ENCODE assay signal across 8 cellular contexts in genomic region chr10:90872648-90873020, GRCh38. TPM values are rescaled to one million over a fixed set of nuclear protein-coding genes. Genes with fewer than 3 reads are reported as not detected.
DNase-seq lines count a peak whose midpoint lies in the region; ATAC-seq and TF ChIP-seq lines count a peak whose summit lies in the region.

No MANE protein-coding gene starts in this region.

- no peaks in the 10 kb centered on the region for H3K9me3 Mint-ChIP-seq in activated CD8-positive, alpha-beta memory T cell treated with anti-CD3 and anti-CD28 coated beads, Interleukin-2, amount 10 ng/mL, durations not matched to agents 7 days and 5 days (ENCODE audit: low read depth)
- H3K9me3 Mint-ChIP-seq in activated CD8-positive, alpha-beta T cell treated with anti-CD3 and anti-CD28 coated beads for 36 hours, result peaks cover 4% of the 10 kb centered on the region

- H3K9me3 ChIP-seq in iPS-20b (ENCODE audit: insufficient read depth, low read depth, low read length) (peaks cover 5% of the 10 kb centered on the region; the same call in 1 of the 2 replicates), thoracic aorta (no peaks in the 10 kb centered on the region)

- peaks cover 21% of the 10 kb centered on the region for H3K27me3 Mint-ChIP-seq in activated CD8-positive, alpha-beta memory T cell treated with anti-CD3 and anti-CD28 coated beads, Interleukin-2, amount 10 ng/mL, durations not matched to agents 7 days and 5 days
- peaks cover 20% of the 10 kb centered on the region for H3K27me3 Mint-ChIP-seq in activated CD8-positive, alpha-beta T cell treated with anti-CD3 and anti-CD28 coated beads for 36 hours

- POLR2A ChIA-PET in activated CD8-positive, alpha-beta T cell treated with anti-CD3 and anti-CD28 coated beads for 36 hours (lab: Charles Lee), result interaction anchor here (0.9 to 1.4 kb wide), 3 partner anchors 16 to 291 kb away, joined by 3 to 5 read pairs (median 3); no protein-coding TSS in a partner anchor

- peak overlapping the region; percentile 91 for H3K4me3 Mint-ChIP-seq in activated CD8-positive, alpha-beta memory T cell treated with anti-CD3 and anti-CD28 coated beads, Interleukin-2, amount 10 ng/mL, durations not matched to agents 7 days and 5 days
- peak overlapping the region; percentile 96 for H3K4me3 Mint-ChIP-seq in activated CD8-positive, alpha-beta T cell treated with anti-CD3 and anti-CD28 coated beads for 36 hours

- H3K4me3 ChIP-seq in iPS-20b (ENCODE audit: low read length) (peak overlapping the region; percentile 86), thoracic aorta (peak overlapping the region; percentile 82)

- peak; percentile 35 for ATAC-seq in activated CD8-positive, alpha-beta memory T cell treated with anti-CD3 and anti-CD28 coated beads, Interleukin-2, amount 10 ng/mL, durations not matched to agents 7 days and 5 days
- peak; percentile 40 for ATAC-seq in activated CD8-positive, alpha-beta T cell treated with anti-CD3 and anti-CD28 coated beads for 36 hours
- ATAC-seq in thoracic aorta (ENCODE audit: insufficient number of reproducible peaks, low FRiP score, low read depth), result no peak
- no peak for ATAC-seq in HG03432 (IDR thresholded peaks at IDR 0.05; ENCODE audit: unreplicated experiment)
- ATAC-seq in GM18909 (IDR thresholded peaks at IDR 0.05; ENCODE audit: poor library complexity, unreplicated experiment), result no peak

- H3K27ac Mint-ChIP-seq in activated CD8-positive, alpha-beta memory T cell treated with anti-CD3 and anti-CD28 coated beads, Interleukin-2, amount 10 ng/mL, durations not matched to agents 7 days and 5 days, result peak overlapping the region; percentile 92
- H3K27ac Mint-ChIP-seq in activated CD8-positive, alpha-beta T cell treated with anti-CD3 and anti-CD28 coated beads for 36 hours, result peak overlapping the region; percentile 94

- CTCF ChIA-PET in activated CD8-positive, alpha-beta memory T cell treated with anti-CD3 and anti-CD28 coated beads, Interleukin-2, amount 10 ng/mL, durations not matched to agents 7 days and 5 days (lab: Charles Lee), result interaction anchor here (1.0 to 5.0 kb wide), 8 partner anchors 10 to 379 kb away, joined by 3 to 19 read pairs (median 4); partner anchors contain the start of gene HTR7
- CTCF ChIA-PET in activated CD8-positive, alpha-beta T cell treated with anti-CD3 and anti-CD28 coated beads for 36 hours (lab: Charles Lee), result interaction anchor here (1.0 to 1.9 kb wide), 6 partner anchors 10 to 377 kb away, joined by 3 to 10 read pairs (median 3); partner anchors contain the start of gene HTR7

- peaks cover 40% of the 10 kb centered on the region for H3K4me1 Mint-ChIP-seq in activated CD8-positive, alpha-beta memory T cell treated with anti-CD3 and anti-CD28 coated beads, Interleukin-2, amount 10 ng/mL, durations not matched to agents 7 days and 5 days
- peaks cover 25% of the 10 kb centered on the region for H3K4me1 Mint-ChIP-seq in activated CD8-positive, alpha-beta T cell treated with anti-CD3 and anti-CD28 coated beads for 36 hours (ENCODE audit: low read depth)

- peak overlapping the region; percentile 94 for H3K9ac ChIP-seq in iPS-20b (ENCODE audit: low read depth, low read length)

- peaks cover 3% of the 10 kb centered on the region; the same call in 1 of the 2 replicates for H3K4me1 ChIP-seq in iPS-20b (ENCODE audit: insufficient read depth, low read length)
- peaks cover 8 to 12% of the 10 kb centered on the region in 2 donors for H3K4me1 ChIP-seq in thoracic aorta (ENCODE audit: control insufficient read depth in 1 of 2, low read depth in 2 of 2)

- H3K27me3 ChIP-seq in iPS-20b (ENCODE audit: insufficient read depth, low read length), result no peaks in the 10 kb centered on the region
- no peaks in the 10 kb centered on the region for H3K27me3 ChIP-seq in thoracic aorta (replicated peaks; ENCODE audit: insufficient read depth)

- peak; percentile 57 for DNase-seq in activated CD8-positive, alpha-beta memory T cell treated with anti-CD3 and anti-CD28 coated beads, Interleukin-2, amount 10 ng/mL, durations not matched to agents 7 days and 5 days
- DNase-seq in activated CD8-positive, alpha-beta memory T cell treated with anti-CD3 and anti-CD28 coated beads for 24 hours, result no peak
- DNase-seq in activated CD8-positive, alpha-beta T cell treated with anti-CD3 and anti-CD28 coated beads for 36 hours, result peak; percentile 61
- DNase-seq in thoracic aorta (ENCODE audit: low spot score) (no peak), DMS114 treated with DMSO at 0.1 percent for 48 hours (lab: John Stamatoyannopoulos, UW; ENCODE audit: unreplicated experiment) (no peak)

- H3K36me3 ChIP-seq in iPS-20b (ENCODE audit: insufficient read depth, low read depth, low read length) (peaks cover 24% of the 10 kb centered on the region), thoracic aorta (peaks cover 13% of the 10 kb centered on the region)

- intact Hi-C loops in activated CD8-positive, alpha-beta T cell treated with anti-CD3 and anti-CD28 coated beads for 36 hours (cut with micrococcal nuclease), result no loop called here

- no peak for TF ChIP-seq CTCF in activated CD8-positive, alpha-beta T cell treated with anti-CD3 and anti-CD28 coated beads for 36 hours (IDR thresholded peaks at IDR 0.05)
- no peak for TF ChIP-seq CTCF in thoracic aorta (IDR thresholded peaks at IDR 0.05)

- H3K27ac ChIP-seq in iPS-20b (ENCODE audit: low read length) (no peak overlapping the region), thoracic aorta (no peak overlapping the region)

- peaks cover 18% of the 10 kb centered on the region for H3K36me3 Mint-ChIP-seq in activated CD8-positive, alpha-beta memory T cell treated with anti-CD3 and anti-CD28 coated beads, Interleukin-2, amount 10 ng/mL, durations not matched to agents 7 days and 5 days
- H3K36me3 Mint-ChIP-seq in activated CD8-positive, alpha-beta T cell treated with anti-CD3 and anti-CD28 coated beads for 36 hours (ENCODE audit: low read depth), result peaks cover 11% of the 10 kb centered on the region

RNA-seq across cellular contexts. Expression of gene RPP30, which starts 0.9 kb away (rescaled TPM):
- 10 to 100 TPM; 43.0 to 48.8 TPM for total RNA-seq in activated CD8-positive, alpha-beta memory T cell treated with anti-CD3 and anti-CD28 coated beads, Interleukin-2, amount 10 ng/mL, durations not matched to agents 7 days and 5 days
- 10 to 100 TPM; 55.8 to 56.8 TPM for total RNA-seq in activated CD8-positive, alpha-beta T cell treated with anti-CD3 and anti-CD28 coated beads for 36 hours
- total RNA-seq in thoracic aorta, result 10 to 100 TPM; 19.0 to 33.7 TPM

RNA-seq across cellular contexts. Expression of gene HTR7, which starts 14.8 kb away (rescaled TPM):
- total RNA-seq in activated CD8-positive, alpha-beta memory T cell treated with anti-CD3 and anti-CD28 coated beads, Interleukin-2, amount 10 ng/mL, durations not matched to agents 7 days and 5 days, result not detected
- not detected for total RNA-seq in activated CD8-positive, alpha-beta T cell treated with anti-CD3 and anti-CD28 coated beads for 36 hours
- total RNA-seq in thoracic aorta, result 1 to 10 TPM; 5.4 to 9.9 TPM

RNA-seq across cellular contexts. Expression of gene ANKRD1, which starts 48.3 kb away (rescaled TPM):
- not detected for total RNA-seq in activated CD8-positive, alpha-beta memory T cell treated with anti-CD3 and anti-CD28 coated beads, Interleukin-2, amount 10 ng/mL, durations not matched to agents 7 days and 5 days
- not detected for total RNA-seq in activated CD8-positive, alpha-beta T cell treated with anti-CD3 and anti-CD28 coated beads for 36 hours
- 1 to 10 TPM; 2.8 to 6.6 TPM for total RNA-seq in thoracic aorta

Comparison
In these comparisons a context has a peak if more than half of its experiments do, and no peak if none do; other contexts are left out.
1. DNase-seq: peak in activated CD8-positive, alpha-beta memory T cell treated with anti-CD3 and anti-CD28 coated beads, Interleukin-2, amount 10 ng/mL, durations not matched to agents 7 days and 5 days (single experiment) and activated CD8-positive, alpha-beta T cell treated with anti-CD3 and anti-CD28 coated beads for 36 hours (single experiment); none in activated CD8-positive, alpha-beta memory T cell treated with anti-CD3 and anti-CD28 coated beads for 24 hours (single experiment), thoracic aorta (single experiment) and DMS114 treated with DMSO at 0.1 percent for 48 hours (single experiment).
2. ATAC-seq: peak in activated CD8-positive, alpha-beta memory T cell treated with anti-CD3 and anti-CD28 coated beads, Interleukin-2, amount 10 ng/mL, durations not matched to agents 7 days and 5 days (single experiment) and activated CD8-positive, alpha-beta T cell treated with anti-CD3 and anti-CD28 coated beads for 36 hours (single experiment); none in thoracic aorta (single experiment), HG03432 (single experiment) and GM18909 (single experiment).
3. RNA of gene HTR7, which starts 14.8 kb away (total RNA-seq): 5.4 to 9.9 TPM in thoracic aorta; not detected in activated CD8-positive, alpha-beta memory T cell treated with anti-CD3 and anti-CD28 coated beads, Interleukin-2, amount 10 ng/mL, durations not matched to agents 7 days and 5 days and not detected in activated CD8-positive, alpha-beta T cell treated with anti-CD3 and anti-CD28 coated beads for 36 hours; every median in the first group is over 4 times any median in the second.